Comparison of ENCODE assay signal across 8 cellular contexts in the genomic region with DNA sequence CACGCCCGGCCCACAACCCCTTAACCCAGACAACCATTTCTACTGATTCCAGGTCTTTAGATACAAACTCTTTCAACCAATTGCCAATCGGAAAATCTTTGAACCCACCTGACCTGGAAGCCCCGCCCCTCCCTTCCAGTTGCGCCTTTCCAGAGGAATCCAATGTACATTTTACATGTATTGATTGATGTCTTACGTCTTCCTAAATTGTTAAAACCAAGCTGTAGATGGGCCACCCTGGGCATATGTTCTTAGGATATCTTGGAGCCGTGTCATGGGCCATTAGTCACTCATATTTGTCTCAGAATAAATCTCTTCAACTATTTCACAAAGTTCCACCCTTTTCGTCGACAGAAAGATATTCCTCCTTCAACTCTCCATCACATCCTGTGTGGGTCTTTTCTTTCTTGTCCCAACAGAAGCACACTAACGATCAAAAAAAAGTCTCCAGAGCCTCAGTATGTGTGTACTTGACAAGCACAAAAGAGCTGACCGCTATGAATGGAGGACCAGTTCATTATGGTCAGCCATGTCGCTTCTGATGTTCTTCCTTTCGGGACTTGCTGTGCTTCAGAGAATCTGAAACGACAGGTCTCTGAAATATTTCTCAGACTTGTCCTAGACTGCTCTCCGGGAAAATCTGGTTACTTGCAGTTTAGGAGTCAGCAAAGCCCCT. TPM values are rescaled to one million over a fixed set of nuclear protein-coding genes. Genes with fewer than 3 reads are reported as not detected.
DNase-seq lines count a peak whose midpoint lies in the region; ATAC-seq and TF ChIP-seq lines count a peak whose summit lies in the region.

No MANE protein-coding gene starts in this region.

- ATAC-seq in GM23338 (peak; percentile 10), RWPE2 (ENCODE audit: low read depth) (peak; percentile 2; the same call in 2 of the 3 replicates)

- H3K27me3 Mint-ChIP-seq in GM23338 (ENCODE audit: insufficient read depth, low read depth, poor library complexity): peaks cover 7% of the 10 kb centered on the region

- H3K36me3 Mint-ChIP-seq in GM23338 (ENCODE audit: low read depth): peaks cover 14% of the 10 kb centered on the region

- H3K9me3 ChIP-seq in RWPE2 (ENCODE audit: severe bottlenecking): no peaks in the 10 kb centered on the region

- no peaks in the 10 kb centered on the region for H3F3A ChIP-seq in GM23338 (replicated peaks; ENCODE audit: low read depth)

- H2AFZ ChIP-seq in GM23338: peak overlapping the region; percentile 28; the same call in 1 of the 2 replicates

- H3K9me3 Mint-ChIP-seq in GM23338: peaks cover 7% of the 10 kb centered on the region; the same call in 2 of the 3 replicates

- H3K27ac Mint-ChIP-seq in GM23338: peak overlapping the region; percentile 99

- H3K4me2 ChIP-seq in GM23338: peak overlapping the region; percentile 85

- H3K4me3 ChIP-seq in GM23338 (peak overlapping the region; percentile 61), RWPE2 (ENCODE audit: severe bottlenecking) (peak overlapping the region; percentile 78), fibroblast of the aortic adventitia (ENCODE audit: low read depth, low read length) (peak overlapping the region; percentile 85), retinal pigment epithelial cell (ENCODE audit: low read length) (peak overlapping the region; percentile 85)

- H4K20me1 ChIP-seq in GM23338 (replicated peaks; ENCODE audit: insufficient read depth): peaks cover 18% of the 10 kb centered on the region

- TF ChIP-seq CTCF in GM23338 (conservative IDR thresholded peaks at IDR 0.05; ENCODE audit: low read depth in 2 of 2): no peak
- no peak for TF ChIP-seq CTCF in RWPE2 (IDR thresholded peaks at IDR 0.05; ENCODE audit: poor library complexity, severe bottlenecking)
- TF ChIP-seq CTCF in fibroblast of the aortic adventitia (IDR thresholded peaks at IDR 0.05; ENCODE audit: insufficient read depth, low read length): no peak
- no peak for TF ChIP-seq CTCF in retinal pigment epithelial cell (conservative IDR thresholded peaks at IDR 0.05; ENCODE audit: low read depth, low read length)

- H3K4me1 ChIP-seq in GM23338 (ENCODE audit: insufficient read depth) (peaks cover 12% of the 10 kb centered on the region), RWPE2 (ENCODE audit: insufficient read depth, poor library complexity, severe bottlenecking) (no peaks in the 10 kb centered on the region)

- peak overlapping the region; percentile 94 for H3K4me3 Mint-ChIP-seq in GM23338

- H3K27me3 ChIP-seq in GM23338 (ENCODE audit: insufficient read depth) (no peaks in the 10 kb centered on the region), RWPE2 (ENCODE audit: insufficient read depth, poor library complexity, severe bottlenecking) (no peaks in the 10 kb centered on the region)

- peaks cover 40% of the 10 kb centered on the region for H3K79me2 ChIP-seq in GM23338 (replicated peaks; ENCODE audit: insufficient read depth)

- no peaks in the 10 kb centered on the region for H3K9me2 ChIP-seq in GM23338 (ENCODE audit: insufficient read depth)

- peaks cover 14% of the 10 kb centered on the region; the same call in 2 of the 3 replicates for H3K4me1 Mint-ChIP-seq in GM23338

- H3K36me3 ChIP-seq in GM23338 (ENCODE audit: insufficient read depth) (no peaks in the 10 kb centered on the region; the same call in 1 of the 2 replicates), RWPE2 (ENCODE audit: low read depth) (peaks cover 18% of the 10 kb centered on the region)

- DNase-seq in ELR (ENCODE audit: low read depth) (peak; percentile 47), GM23338 (ENCODE audit: low spot score) (peak; percentile 80), RWPE2 (ENCODE audit: low spot score) (no peak), fibroblast of the aortic adventitia (ENCODE audit: low read depth) (no peak), retinal pigment epithelial cell (ENCODE audit: low read depth) (no peak), LoVo (ENCODE audit: low spot score) (no peak), NCI-H524 treated with DMSO at 0.1 percent for 48 hours (lab: John Stamatoyannopoulos, UW) (no peak), HT-29 (ENCODE audit: low spot score) (no peak)

- H3K27ac ChIP-seq in GM23338 (ENCODE audit: low read depth): peak overlapping the region; percentile 71
- H3K27ac ChIP-seq in RWPE2 (ENCODE audit: poor library complexity, severe bottlenecking): peak overlapping the region; percentile 28

TF ChIP-seq in GM23338, 12 proteins besides CTCF, POLR2A, EP300 and RAD21:
- TF ChIP-seq, protein P1, sequence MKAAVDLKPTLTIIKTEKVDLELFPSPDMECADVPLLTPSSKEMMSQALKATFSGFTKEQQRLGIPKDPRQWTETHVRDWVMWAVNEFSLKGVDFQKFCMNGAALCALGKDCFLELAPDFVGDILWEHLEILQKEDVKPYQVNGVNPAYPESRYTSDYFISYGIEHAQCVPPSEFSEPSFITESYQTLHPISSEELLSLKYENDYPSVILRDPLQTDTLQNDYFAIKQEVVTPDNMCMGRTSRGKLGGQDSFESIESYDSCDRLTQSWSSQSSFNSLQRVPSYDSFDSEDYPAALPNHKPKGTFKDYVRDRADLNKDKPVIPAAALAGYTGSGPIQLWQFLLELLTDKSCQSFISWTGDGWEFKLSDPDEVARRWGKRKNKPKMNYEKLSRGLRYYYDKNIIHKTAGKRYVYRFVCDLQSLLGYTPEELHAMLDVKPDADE (IDR thresholded peaks at IDR 0.05): no peak
- TF ChIP-seq, protein P2, sequence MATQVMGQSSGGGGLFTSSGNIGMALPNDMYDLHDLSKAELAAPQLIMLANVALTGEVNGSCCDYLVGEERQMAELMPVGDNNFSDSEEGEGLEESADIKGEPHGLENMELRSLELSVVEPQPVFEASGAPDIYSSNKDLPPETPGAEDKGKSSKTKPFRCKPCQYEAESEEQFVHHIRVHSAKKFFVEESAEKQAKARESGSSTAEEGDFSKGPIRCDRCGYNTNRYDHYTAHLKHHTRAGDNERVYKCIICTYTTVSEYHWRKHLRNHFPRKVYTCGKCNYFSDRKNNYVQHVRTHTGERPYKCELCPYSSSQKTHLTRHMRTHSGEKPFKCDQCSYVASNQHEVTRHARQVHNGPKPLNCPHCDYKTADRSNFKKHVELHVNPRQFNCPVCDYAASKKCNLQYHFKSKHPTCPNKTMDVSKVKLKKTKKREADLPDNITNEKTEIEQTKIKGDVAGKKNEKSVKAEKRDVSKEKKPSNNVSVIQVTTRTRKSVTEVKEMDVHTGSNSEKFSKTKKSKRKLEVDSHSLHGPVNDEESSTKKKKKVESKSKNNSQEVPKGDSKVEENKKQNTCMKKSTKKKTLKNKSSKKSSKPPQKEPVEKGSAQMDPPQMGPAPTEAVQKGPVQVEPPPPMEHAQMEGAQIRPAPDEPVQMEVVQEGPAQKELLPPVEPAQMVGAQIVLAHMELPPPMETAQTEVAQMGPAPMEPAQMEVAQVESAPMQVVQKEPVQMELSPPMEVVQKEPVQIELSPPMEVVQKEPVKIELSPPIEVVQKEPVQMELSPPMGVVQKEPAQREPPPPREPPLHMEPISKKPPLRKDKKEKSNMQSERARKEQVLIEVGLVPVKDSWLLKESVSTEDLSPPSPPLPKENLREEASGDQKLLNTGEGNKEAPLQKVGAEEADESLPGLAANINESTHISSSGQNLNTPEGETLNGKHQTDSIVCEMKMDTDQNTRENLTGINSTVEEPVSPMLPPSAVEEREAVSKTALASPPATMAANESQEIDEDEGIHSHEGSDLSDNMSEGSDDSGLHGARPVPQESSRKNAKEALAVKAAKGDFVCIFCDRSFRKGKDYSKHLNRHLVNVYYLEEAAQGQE (IDR thresholded peaks at IDR 0.05; ENCODE audit: unreplicated experiment): no peak
- no peak for TF ChIP-seq EZH2 (IDR thresholded peaks at IDR 0.05; ENCODE audit: low read depth, unreplicated experiment)

RNA-seq across cellular contexts. Expression of a gene that starts 0.6 kb away (rescaled TPM):
- total RNA-seq in GM23338 (2014; rRNA removed; shearing (Covaris generic)): 19.5 and 26.4 TPM in 2 replicates
- polyA plus RNA-seq in GM23338 (2016; fragmentation: Nextera tagmentation; extraction: Ambion mirVana): 30.1 and 30.9 TPM in 2 replicates
- total RNA-seq in fibroblast of the aortic adventitia (ENCODE audit: low replicate concordance): 1.8 and 7.8 TPM in 2 replicates
- 22.9 and 27.6 TPM in 2 replicates for total RNA-seq in HT-29 (2014; rRNA removed; shearing (Covaris generic))

RNA-seq across cellular contexts. Expression of a gene that starts 22.4 kb away (rescaled TPM):
- total RNA-seq in GM23338 (2014; rRNA removed; shearing (Covaris generic)): 1.5 and 2.7 TPM in 2 replicates
- 0.54 and 1.2 TPM in 2 replicates for polyA plus RNA-seq in GM23338 (2016; fragmentation: Nextera tagmentation; extraction: Ambion mirVana)
- total RNA-seq in fibroblast of the aortic adventitia (ENCODE audit: low replicate concordance): 0.16 and 0.90 TPM in 2 replicates
- 0.08 TPM in 1 of 2 replicates, not detected in the other for total RNA-seq in HT-29 (2014; rRNA removed; shearing (Covaris generic))

RNA-seq across cellular contexts. Expression of a gene that starts 23.6 kb away (rescaled TPM):
- 10.7 and 15.0 TPM in 2 replicates for total RNA-seq in GM23338 (2014; rRNA removed; shearing (Covaris generic))
- polyA plus RNA-seq in GM23338 (2016; fragmentation: Nextera tagmentation; extraction: Ambion mirVana): 1.1 and 2.6 TPM in 2 replicates
- 11.7 and 11.9 TPM in 2 replicates for total RNA-seq in fibroblast of the aortic adventitia (ENCODE audit: low replicate concordance)
- total RNA-seq in HT-29 (2014; rRNA removed; shearing (Covaris generic)): 4.7 and 7.2 TPM in 2 replicates

RNA-seq across cellular contexts. Expression of a gene that starts 42.8 kb away (rescaled TPM):
- total RNA-seq in GM23338 (2014; rRNA removed; shearing (Covaris generic)): 27.7 and 28.0 TPM in 2 replicates
- polyA plus RNA-seq in GM23338 (2016; fragmentation: Nextera tagmentation; extraction: Ambion mirVana): 2.5 and 3.5 TPM in 2 replicates
- 6.4 and 17.9 TPM in 2 replicates for total RNA-seq in fibroblast of the aortic adventitia (ENCODE audit: low replicate concordance)
- total RNA-seq in HT-29 (2014; rRNA removed; shearing (Covaris generic)): 0.28 and 0.31 TPM in 2 replicates

RNA-seq across cellular contexts. Expression of a gene that starts 44.9 kb away (rescaled TPM):
- total RNA-seq in GM23338 (2014; rRNA removed; shearing (Covaris generic)): 7.4 and 9.8 TPM in 2 replicates
- 1.9 and 2.4 TPM in 2 replicates for polyA plus RNA-seq in GM23338 (2016; fragmentation: Nextera tagmentation; extraction: Ambion mirVana)
- 19.5 and 20.4 TPM in 2 replicates for total RNA-seq in fibroblast of the aortic adventitia (ENCODE audit: low replicate concordance)
- total RNA-seq in HT-29 (2014; rRNA removed; shearing (Covaris generic)): 10.2 and 12.2 TPM in 2 replicates

Comparison
In these comparisons a context has a peak if more than half of its experiments do, and no peak if none do; other contexts are left out.
1. DNase-seq: peak in ELR (single experiment) and GM23338 (single experiment); none in RWPE2 (single experiment), fibroblast of the aortic adventitia (single experiment), retinal pigment epithelial cell (single experiment), LoVo (single experiment), NCI-H524 treated with DMSO at 0.1 percent for 48 hours (single experiment) and HT-29 (single experiment).
2. Peak in every context shown above with its lines, with median percentiles within 50 percentile points of each other: H3K4me3 ChIP-seq.